ENCODE assay signal across 11 cellular contexts in genomic region chr2:68110102-68110501, GRCh38. TPM values are rescaled to one million over a fixed set of nuclear protein-coding genes. Genes with fewer than 3 reads are reported as not detected.
DNase-seq lines count a peak whose midpoint lies in the region; ATAC-seq and TF ChIP-seq lines count a peak whose summit lies in the region.
"Had no signal": no experiment of that assay in that cellular context is flagged by ENCODE, and none has a peak within 500 bp of the region (broad histone marks: within the 10 kb centered on the region; RNA-seq: fewer than 3 reads in every experiment).

No MANE protein-coding gene starts in this region.

- no peak overlapping the region for H3K4me3 ChIP-seq in suprapubic skin

- TF ChIP-seq POLR2A in suprapubic skin (IDR thresholded peaks at IDR 0.05), result no peak

- H3K27ac ChIP-seq in suprapubic skin, result no peak overlapping the region

- intact Hi-C loops in head of caudate nucleus (cut with DNase I), result no loop called here

- no peak for TF ChIP-seq CTCF in suprapubic skin (IDR thresholded peaks at IDR 0.05)

- 60% methylated on average over 3 of the region's 3 CpGs for WGBS in suprapubic skin

- peak; percentile 32 for DNase-seq in COLO829 (ENCODE audit: low spot score)
- DNase-seq in NOMO-1 treated with DMSO at 0.1 percent for 48 hours (lab: John Stamatoyannopoulos, UW; ENCODE audit: unreplicated experiment), result peak; percentile 41
- DNase-seq in activated effector memory CD4-positive, alpha-beta T cell treated with anti-CD3 and anti-CD28 coated beads, Interleukin-2, amount 50 U/mL, for 16 hours, result no peak
- DNase-seq in suprapubic skin (ENCODE audit: low spot score in 2 of 2), result no peak
- no peak for DNase-seq in GM03348 (ENCODE audit: low spot score)
- no peak for DNase-seq in head of caudate nucleus
- DNase-seq: C1 segment of cervical spinal cord, NCI-H510A treated with DMSO at 0.1 percent for 48 hours had no signal

- H3K27me3 ChIP-seq in suprapubic skin, result no peaks in the 10 kb centered on the region

- H3K4me1 ChIP-seq in suprapubic skin, result no peaks in the 10 kb centered on the region

- no peak for TF ChIP-seq EP300 in suprapubic skin (IDR thresholded peaks at IDR 0.05)

- no peaks in the 10 kb centered on the region for H3K36me3 ChIP-seq in suprapubic skin

- peak; percentile 96 for ATAC-seq in GM19324 (IDR thresholded peaks at IDR 0.05; ENCODE audit: low FRiP score, unreplicated experiment)
- peak; percentile 73 for ATAC-seq in HG03095 (IDR thresholded peaks at IDR 0.05; ENCODE audit: unreplicated experiment)
- ATAC-seq: natural killer cell treated with Interleukin-12 subunit alpha and Interleukin-12 subunit beta and Interleukin-15 and Interleukin-18, amount 100 ng/mL, for 72 hours had no signal

- H3K9me3 ChIP-seq in suprapubic skin, result no peaks in the 10 kb centered on the region

RNA-seq across cellular contexts. Expression of gene C1D, which starts 47.3 kb away (rescaled TPM):
- 10 to 100 TPM; 19.8 to 28.4 (median 26.4) TPM for total RNA-seq in suprapubic skin

RNA-seq across cellular contexts. Expression of gene PNO1, which starts 47.6 kb away (rescaled TPM):
- total RNA-seq in suprapubic skin, result 10 to 100 TPM in 3 of 4 donors, 1 to 10 TPM in 1; 8.4 to 20.2 (median 15.5) TPM

Comparison
In these comparisons a context has a peak if more than half of its experiments do, and no peak if none do; other contexts are left out.
1. DNase-seq: peak in COLO829 (single experiment) and NOMO-1 treated with DMSO at 0.1 percent for 48 hours (single experiment); none in activated effector memory CD4-positive, alpha-beta T cell treated with anti-CD3 and anti-CD28 coated beads, Interleukin-2, amount 50 U/mL, for 16 hours (single experiment), suprapubic skin (0 of 2), GM03348 (single experiment) and head of caudate nucleus (0 of 42).